In genomic region chr1:164611754-164612642, GRCh38 we compare ENCODE assay signal across 8 cellular contexts. TPM values are rescaled to one million over a fixed set of nuclear protein-coding genes. Genes with fewer than 3 reads are reported as not detected.
A peak's percentile ranks its signal among the peaks of the same experiment; 100 is the strongest.
DNase-seq lines count a peak whose midpoint lies in the region; ATAC-seq and TF ChIP-seq lines count a peak whose summit lies in the region.

No MANE protein-coding gene starts in this region.

- no peaks in the 10 kb centered on the region for H3K36me3 Mint-ChIP-seq in CD8-positive, alpha-beta T cell

- TF ChIP-seq CTCF in LNCaP clone FGC (IDR thresholded peaks at IDR 0.05; ENCODE audit: control insufficient read depth, extremely low read depth, insufficient read depth) (no peak), suprapubic skin (IDR thresholded peaks at IDR 0.05) (no peak)
- TF ChIP-seq CTCF in CD8-positive, alpha-beta T cell (IDR thresholded peaks at IDR 0.05): no peak

- no peaks in the 10 kb centered on the region for H3K27me3 Mint-ChIP-seq in CD8-positive, alpha-beta T cell (ENCODE audit: low read depth)

- no peaks in the 10 kb centered on the region for H3K27me3 ChIP-seq in right cardiac atrium (ENCODE audit: control insufficient read depth, insufficient read depth)
- no peaks in the 10 kb centered on the region for H3K27me3 ChIP-seq in suprapubic skin
- H3K27me3 ChIP-seq in CD8-positive, alpha-beta T cell (ENCODE audit: insufficient read depth, low read length): no peaks in the 10 kb centered on the region

- peak; percentile 87 for ATAC-seq in SK-N-SH treated with all-trans-retinoic acid at 6 μM for 48 hours
- peak; percentile 60 to 85 for ATAC-seq in right cardiac atrium
- no peak for ATAC-seq in GM18505 (IDR thresholded peaks at IDR 0.05; ENCODE audit: unreplicated experiment)
- ATAC-seq in CD8-positive, alpha-beta T cell: no peak

- 77% methylated on average over 11 of the region's 11 CpGs for WGBS in right cardiac atrium
- WGBS in suprapubic skin: 78% methylated on average over 11 of the region's 11 CpGs

- no peaks in the 10 kb centered on the region for H3K9me3 Mint-ChIP-seq in CD8-positive, alpha-beta T cell

- TF ChIP-seq EP300 in suprapubic skin (IDR thresholded peaks at IDR 0.05): no peak

- H3K9me3 ChIP-seq in right cardiac atrium (ENCODE audit: control insufficient read depth, low read length): no peaks in the 10 kb centered on the region
- H3K9me3 ChIP-seq in suprapubic skin: no peaks in the 10 kb centered on the region
- H3K9me3 ChIP-seq in CD8-positive, alpha-beta T cell (ENCODE audit: low read length): no peaks in the 10 kb centered on the region

- no peak overlapping the region for H3K27ac Mint-ChIP-seq in CD8-positive, alpha-beta T cell

- peaks cover 20% of the 10 kb centered on the region for H3K4me1 ChIP-seq in right cardiac atrium (ENCODE audit: control insufficient read depth, insufficient read depth, low read length)
- H3K4me1 ChIP-seq in suprapubic skin: peaks cover 78% of the 10 kb centered on the region
- H3K4me1 ChIP-seq in CD8-positive, alpha-beta T cell (ENCODE audit: insufficient read depth, low read length): no peaks in the 10 kb centered on the region

- H3K36me3 ChIP-seq in suprapubic skin: no peaks in the 10 kb centered on the region
- H3K36me3 ChIP-seq in CD8-positive, alpha-beta T cell (ENCODE audit: insufficient read depth, low read length): no peaks in the 10 kb centered on the region

- no peak for TF ChIP-seq POLR2A in suprapubic skin (IDR thresholded peaks at IDR 0.05)
- TF ChIP-seq POLR2A in GM18505 (IDR thresholded peaks at IDR 0.05; ENCODE audit: borderline replicate concordance, extremely low read depth, insufficient read depth, insufficient read length): no peak

- no peaks in the 10 kb centered on the region for H3K4me1 Mint-ChIP-seq in CD8-positive, alpha-beta T cell (ENCODE audit: low read depth)

- CTCF ChIA-PET in CD8-positive, alpha-beta T cell (lab: Charles Lee): no interaction called here

- H3K4me3 Mint-ChIP-seq in CD8-positive, alpha-beta T cell: no peak overlapping the region

- DNase-seq in LNCaP clone FGC (ENCODE audit: low read depth) (peak; percentile 59), right cardiac atrium (no peak), suprapubic skin (ENCODE audit: low spot score in 2 of 2) (no peak), medulla oblongata (ENCODE audit: extremely low spot score) (no peak)
- no peak for DNase-seq in activated CD8-positive, alpha-beta memory T cell treated with anti-CD3 and anti-CD28 coated beads, Interleukin-2, amount 50 U/mL, for 48 hours
- no peak for DNase-seq in CD8-positive, alpha-beta T cell

- H3K27ac ChIP-seq in right cardiac atrium (ENCODE audit: low read length) (peak overlapping the region; percentile 70), suprapubic skin (peak overlapping the region; percentile 75)
- no peak overlapping the region for H3K27ac ChIP-seq in CD8-positive, alpha-beta T cell (ENCODE audit: low read depth, low read length)

- intact Hi-C loops in right cardiac atrium (cut with DNase I): loop anchor here in 1 of 4 donors (10.0 kb wide), 1 partner anchor 47 kb away; no protein-coding TSS in a partner anchor
- intact Hi-C loops in CD8-positive, alpha-beta T cell (cut with DNase I, micrococcal nuclease): no loop called here

- POLR2A ChIA-PET in CD8-positive, alpha-beta T cell (lab: Charles Lee): no interaction called here

- H3K4me3 ChIP-seq in LNCaP clone FGC (ENCODE audit: low read depth, low read length) (no peak overlapping the region), right cardiac atrium (ENCODE audit: low read length) (no peak overlapping the region), suprapubic skin (peak overlapping the region; percentile 23)
- H3K4me3 ChIP-seq in CD8-positive, alpha-beta T cell (ENCODE audit: low read depth, low read length): no peak overlapping the region

TF ChIP-seq in SK-N-SH treated with all-trans-retinoic acid at 6 μM for 48 hours, 23 proteins besides CTCF, POLR2A, EP300 and RAD21:
- TF ChIP-seq PPARA (CRISPR knock-in tag; IDR thresholded peaks at IDR 0.05; ENCODE audit: borderline replicate concordance): no peak
- 0 out of 2 replicates have a peak, but pooled peaks have one; percentile 35 for TF ChIP-seq RARB (CRISPR knock-in tag; IDR thresholded peaks at IDR 0.05)
- TF ChIP-seq POU6F1 (CRISPR knock-in tag; IDR thresholded peaks at IDR 0.05; ENCODE audit: borderline replicate concordance, low read depth): peak; percentile 14; the same call in 1 of the 2 replicates
- no peak for TF ChIP-seq ZC3H10 (CRISPR knock-in tag; IDR thresholded peaks at IDR 0.05)

RNA-seq across cellular contexts. Expression of gene PBX1, which starts 53.0 kb away (rescaled TPM):
- total RNA-seq in right cardiac atrium (10 to 100 TPM; 75.7 to 81.6 (median 77.8) TPM), suprapubic skin (10 to 100 TPM; 14.4 to 34.6 (median 22.0) TPM)
- polyA plus RNA-seq in right cardiac atrium: 19.8 TPM
- under 1 TPM; 0.25 to 0.30 TPM for total RNA-seq in CD8-positive, alpha-beta T cell

Comparison
In these comparisons a context has a peak if more than half of its experiments do, and no peak if none do; other contexts are left out.
1. ATAC-seq: peak in SK-N-SH treated with all-trans-retinoic acid at 6 μM for 48 hours (single experiment) and right cardiac atrium (2 of 2); none in GM18505 (single experiment) and CD8-positive, alpha-beta T cell (single experiment).
2. RNA of gene PBX1, which starts 53.0 kb away (total RNA-seq): 75.7 to 81.6 TPM in right cardiac atrium and 14.4 to 34.6 TPM in suprapubic skin; 0.25 to 0.30 TPM in CD8-positive, alpha-beta T cell; every median in the first group is over 10 times any median in the second.